16 cellular contexts compared by ENCODE assay signal in genomic region chr1:223018534-223018933, GRCh38.
DNase-seq lines count a peak whose midpoint lies in the region; ATAC-seq and TF ChIP-seq lines count a peak whose summit lies in the region.
"Had no signal": no experiment of that assay in that cellular context is flagged by ENCODE, and none has a peak within 500 bp of the region (broad histone marks: within the 10 kb centered on the region; RNA-seq: fewer than 3 reads in every experiment).

No MANE protein-coding gene starts in this region.

- H3K4me3 ChIP-seq in Caco-2 (ENCODE audit: low read depth, low read length), result no peak overlapping the region
- no peak overlapping the region for H3K4me3 ChIP-seq in mesendoderm (ENCODE audit: low read length)
- H3K4me3 ChIP-seq in neuronal stem cell (ENCODE audit: low read length in 2 of 2), result no peak overlapping the region
- no peak overlapping the region for H3K4me3 ChIP-seq in PC-9
- H3K4me3 ChIP-seq: BLaER1 had no signal

- H3K23ac ChIP-seq in mesendoderm (ENCODE audit: low read length) (no peak overlapping the region), neuronal stem cell (ENCODE audit: low read depth, low read length, poor library complexity) (peak overlapping the region; percentile 22)

- H3K36me3 Mint-ChIP-seq in Caco-2 (ENCODE audit: insufficient read depth, unreplicated experiment), result peaks cover 12% of the 10 kb centered on the region
- peaks cover 85% of the 10 kb centered on the region for H3K36me3 Mint-ChIP-seq in WTC11
- H3K36me3 Mint-ChIP-seq: CD14-positive monocyte; CD4-positive, alpha-beta memory T cell had no signal

- no peak overlapping the region for H3K4me2 ChIP-seq in mesendoderm (ENCODE audit: low read length)
- H3K4me2 ChIP-seq in neuronal stem cell (ENCODE audit: insufficient read depth, low read length, poor library complexity, severe bottlenecking), result no peak overlapping the region
- H3K4me2 ChIP-seq in PC-9, result no peak overlapping the region
- H3K4me2 ChIP-seq: BLaER1 had no signal

- CTCF ChIA-PET in Caco-2 (lab: Charles Lee) (interaction anchor here (1.7 kb wide), 1 partner anchor 115 kb away, joined by 4 read pairs; no protein-coding TSS in a partner anchor), WTC11 (lab: Charles Lee) (interaction anchor here (1.1 to 1.2 kb wide), 2 partner anchors 63 to 72 kb away, joined by 4 to 7 read pairs; no protein-coding TSS in a partner anchor), PC-9 (lab: Charles Lee) (no interaction called here)

- H3K14ac ChIP-seq in neuronal stem cell (ENCODE audit: low read length), result no peak overlapping the region

- H3K9me3 ChIP-seq in Caco-2, result no peaks in the 10 kb centered on the region
- peaks cover 0 to under 1% of the 10 kb centered on the region in 2 donors for H3K9me3 ChIP-seq in neuronal stem cell (replicated peaks in 1 of 2; ENCODE audit: control insufficient read depth in 2 of 2, insufficient read depth in 1 of 2, low read depth in 1 of 2, low read length in 2 of 2)
- H3K9me3 ChIP-seq in PC-9 (ENCODE audit: insufficient read depth, low read depth), result no peaks in the 10 kb centered on the region

- no TSS peak for BruUV-seq in Caco-2 (replicated peaks; lab: Mats Ljungman, UMichigan)
- no TSS peak for BruUV-seq in PC-9 (replicated peaks; lab: Mats Ljungman, UMichigan)

- WGBS in mesendoderm (ENCODE audit: extremely low coverage, insufficient coverage, low lambda C conversion rate), result no CpG with 5 or more reads among the region's 7 CpGs
- no CpG with 5 or more reads among the region's 7 CpGs for WGBS in neuronal stem cell (ENCODE audit: extremely low coverage in 2 of 2, insufficient read length in 2 of 2, insufficient replicate concordance in 1 of 2), 2 donors

- H4K5ac ChIP-seq in mesendoderm (ENCODE audit: low read length), result no peak overlapping the region

- no peaks in the 10 kb centered on the region for H3F3A ChIP-seq in PC-9 (ENCODE audit: insufficient read depth, low read depth)

- H3K36me3 ChIP-seq in Caco-2 (ENCODE audit: control insufficient read depth, insufficient read depth, low read length) (no peaks in the 10 kb centered on the region), mesendoderm (ENCODE audit: control insufficient read depth, insufficient read depth, low read length) (peaks cover 2% of the 10 kb centered on the region), neuronal stem cell (replicated peaks in 1 of 2; ENCODE audit: control insufficient read depth in 2 of 2, insufficient read depth in 2 of 2, low read length in 2 of 2) (no peaks in the 10 kb centered on the region), PC-9 (ENCODE audit: low read depth) (no peaks in the 10 kb centered on the region)
- H3K36me3 ChIP-seq: BLaER1 had no signal

- H3K27ac Mint-ChIP-seq in Caco-2 (ENCODE audit: unreplicated experiment), result peak overlapping the region; percentile 78
- H3K27ac Mint-ChIP-seq in WTC11, result peak overlapping the region; percentile 12; the same call in 1 of the 2 replicates
- H3K27ac Mint-ChIP-seq: CD14-positive monocyte had no signal

- DNase-seq in Caco-2, result no peak
- DNase-seq in WTC11 (ENCODE audit: low spot score), result no peak
- peak; percentile 44 for DNase-seq in mesendoderm
- DNase-seq in neuronal stem cell (ENCODE audit: low spot score), result no peak
- DNase-seq in activated CD4-positive, alpha-beta T cell treated with anti-CD3 and anti-CD28 coated beads for 4 hours, result no peak
- DNase-seq in DMS 273 (lab: John Stamatoyannopoulos, UW; ENCODE audit: unreplicated experiment), result no peak
- DNase-seq in SHP77 (lab: John Stamatoyannopoulos, UW), result no peak
- DNase-seq in PC-9, result no peak
- DNase-seq: 8988T; Calu3; CD4-positive, alpha-beta memory T cell; GOT3; H9 had no signal

- H3K4me1 ChIP-seq in Caco-2, result peaks cover 55% of the 10 kb centered on the region
- H3K4me1 ChIP-seq in mesendoderm (ENCODE audit: control insufficient read depth, low read depth, low read length), result peaks cover 25% of the 10 kb centered on the region
- H3K4me1 ChIP-seq in neuronal stem cell (ENCODE audit: control insufficient read depth in 2 of 2, insufficient read depth in 1 of 2, low read depth in 1 of 2, low read length in 2 of 2), result peaks cover 12 to 15% of the 10 kb centered on the region in 2 donors
- H3K4me1 ChIP-seq in PC-9 (replicated peaks; ENCODE audit: insufficient read depth), result no peaks in the 10 kb centered on the region

- ATAC-seq in WTC11, result peak; percentile 2
- ATAC-seq: HepG2 had no signal

- H4K8ac ChIP-seq in mesendoderm (ENCODE audit: low read depth, low read length), result no peak overlapping the region
- H4K8ac ChIP-seq in neuronal stem cell (ENCODE audit: low read depth, low read length), result no peak overlapping the region

- H3K27ac ChIP-seq in mesendoderm (ENCODE audit: low read depth, low read length), result no peak overlapping the region
- no peak overlapping the region for H3K27ac ChIP-seq in neuronal stem cell (replicated peaks; ENCODE audit: low read length)
- H3K27ac ChIP-seq in PC-9, result no peak overlapping the region
- H3K27ac ChIP-seq: BLaER1 had no signal

- H2AK5ac ChIP-seq in mesendoderm (ENCODE audit: low read length) (no peak overlapping the region), neuronal stem cell (ENCODE audit: low read depth, low read length) (peak overlapping the region; percentile 90)

- H3K9me3 Mint-ChIP-seq in Caco-2 (ENCODE audit: unreplicated experiment), result no peaks in the 10 kb centered on the region
- H3K9me3 Mint-ChIP-seq in WTC11, result no peaks in the 10 kb centered on the region
- H3K9me3 Mint-ChIP-seq: CD4-positive, alpha-beta memory T cell had no signal

- peak overlapping the region; percentile 30 for H2BK12ac ChIP-seq in neuronal stem cell (ENCODE audit: low read length)

- H2AFZ ChIP-seq in neuronal stem cell (ENCODE audit: low read length), result no peak overlapping the region
- H2AFZ ChIP-seq in PC-9, result no peak overlapping the region

- H3K4me1 Mint-ChIP-seq in Caco-2 (ENCODE audit: low read depth, unreplicated experiment) (peaks cover 46% of the 10 kb centered on the region), WTC11 (peaks cover 66% of the 10 kb centered on the region)
- H3K4me1 Mint-ChIP-seq: CD14-positive monocyte; CD4-positive, alpha-beta memory T cell had no signal

- no peak overlapping the region for H2BK120ac ChIP-seq in mesendoderm (ENCODE audit: low read depth, low read length)
- H2BK120ac ChIP-seq in neuronal stem cell (ENCODE audit: low read depth, low read length), result no peak overlapping the region

- peak overlapping the region; percentile 19 for H3K18ac ChIP-seq in mesendoderm (ENCODE audit: low read length)
- H3K18ac ChIP-seq in neuronal stem cell (ENCODE audit: low read length), result peak overlapping the region; percentile 9

- H3K4me3 Mint-ChIP-seq in Caco-2 (ENCODE audit: unreplicated experiment) (no peak overlapping the region), WTC11 (no peak overlapping the region)
- H3K4me3 Mint-ChIP-seq: CD14-positive monocyte; CD4-positive, alpha-beta memory T cell; H9 had no signal

- H3K56ac ChIP-seq in mesendoderm (ENCODE audit: low read length), result peak overlapping the region; percentile 45

- H3K4ac ChIP-seq in mesendoderm (ENCODE audit: low read depth, low read length) (peak overlapping the region; percentile 58), neuronal stem cell (ENCODE audit: low read length) (no peak overlapping the region)

- H4K20me1 ChIP-seq in PC-9 (ENCODE audit: insufficient read depth), result no peaks in the 10 kb centered on the region
- H4K20me1 ChIP-seq: BLaER1 had no signal

- H3K9ac ChIP-seq in mesendoderm (ENCODE audit: low read length), result no peak overlapping the region
- no peak overlapping the region for H3K9ac ChIP-seq in neuronal stem cell (ENCODE audit: low read depth, low read length, poor library complexity)
- H3K9ac ChIP-seq: BLaER1 had no signal

- POLR2A ChIA-PET in Caco-2 (lab: Charles Lee) (no interaction called here), WTC11 (lab: Charles Lee) (interaction anchor here (0.7 to 0.9 kb wide), 2 partner anchors 11 to 56 kb away, joined by 3 to 4 read pairs; no protein-coding TSS in a partner anchor), PC-9 (lab: Charles Lee; ENCODE audit: unreplicated experiment) (no interaction called here)

- no peak for TF ChIP-seq CTCF in Caco-2 (IDR thresholded peaks at IDR 0.05; ENCODE audit: insufficient read depth in 1 of 2, low read depth in 1 of 2, low read length in 1 of 2, severe bottlenecking in 1 of 2, unreplicated experiment in 1 of 2)
- no peak for TF ChIP-seq CTCF in WTC11 (IDR thresholded peaks at IDR 0.05)
- no peak for TF ChIP-seq CTCF in PC-9 (conservative IDR thresholded peaks at IDR 0.05)

- H3K9me2 ChIP-seq in PC-9 (ENCODE audit: insufficient read depth), result no peaks in the 10 kb centered on the region

- H3K79me1 ChIP-seq in mesendoderm (ENCODE audit: low read length), result peaks cover 7% of the 10 kb centered on the region
- H3K79me1 ChIP-seq in neuronal stem cell (ENCODE audit: low read depth, low read length), result no peaks in the 10 kb centered on the region

- H3K27me3 ChIP-seq in Caco-2 (replicated peaks; ENCODE audit: control insufficient read depth, insufficient read depth, low read length) (no peaks in the 10 kb centered on the region), mesendoderm (ENCODE audit: insufficient read depth, low read length, poor library complexity) (no peaks in the 10 kb centered on the region), neuronal stem cell (ENCODE audit: control insufficient read depth in 3 of 3, insufficient read depth in 3 of 3, low read depth in 1 of 3, low read length in 3 of 3) (peaks cover 0 to 3% (median 0%) of the 10 kb centered on the region in 3 experiments), PC-9 (ENCODE audit: insufficient read depth, low read depth) (no peaks in the 10 kb centered on the region)
- H3K27me3 ChIP-seq: BLaER1 had no signal

- H4K91ac ChIP-seq in neuronal stem cell (ENCODE audit: low read depth, low read length, poor library complexity), result no peak overlapping the region

- H3K79me2 ChIP-seq in mesendoderm (ENCODE audit: control insufficient read depth, insufficient read depth, low read length) (peaks cover 9% of the 10 kb centered on the region), PC-9 (ENCODE audit: low read depth) (no peaks in the 10 kb centered on the region)

- intact Hi-C loops in Caco-2 (cut with micrococcal nuclease; ENCODE audit: unreplicated experiment) (no loop called here), PC-9 (cut with micrococcal nuclease; ENCODE audit: unreplicated experiment) (no loop called here)

- peak overlapping the region; percentile 35 for H2BK5ac ChIP-seq in mesendoderm (ENCODE audit: low read length)
- no peak overlapping the region for H2BK5ac ChIP-seq in neuronal stem cell (ENCODE audit: low read length)

- no peaks in the 10 kb centered on the region for H3K27me3 Mint-ChIP-seq in Caco-2 (ENCODE audit: insufficient read depth, unreplicated experiment)
- H3K27me3 Mint-ChIP-seq in WTC11 (ENCODE audit: low read depth), result no peaks in the 10 kb centered on the region; the same call in 1 of the 2 replicates

- no peak overlapping the region for H2BK15ac ChIP-seq in mesendoderm (replicated peaks; ENCODE audit: low read depth)
- no peak overlapping the region for H2BK15ac ChIP-seq in neuronal stem cell (ENCODE audit: low read length)

TF ChIP-seq in WTC11, 78 proteins besides CTCF, POLR2A, EP300 and RAD21 (continues in another document):
- TF ChIP-seq OVOL2 (CRISPR knock-in tag; IDR thresholded peaks at IDR 0.05; ENCODE audit: borderline replicate concordance) (no peak), FOXJ3 (CRISPR knock-in tag; IDR thresholded peaks at IDR 0.05; ENCODE audit: borderline replicate concordance) (no peak)
